In genomic region chr22:19210188-19210587, GRCh38 we compare ENCODE assay signal across 25 cellular contexts. TPM values are rescaled to one million over a fixed set of nuclear protein-coding genes. Genes with fewer than 3 reads are reported as not detected.
DNase-seq lines count a peak whose midpoint lies in the region; ATAC-seq, FAIRE-seq and TF ChIP-seq lines count a peak whose summit lies in the region.
"Had no signal": no experiment of that assay in that cellular context is flagged by ENCODE, and none has a peak within 500 bp of the region (broad histone marks: within the 10 kb centered on the region; RNA-seq: fewer than 3 reads in every experiment).

No MANE protein-coding gene starts in this region.

- H3K4me1 Mint-ChIP-seq in CD14-positive monocyte, result no peaks in the 10 kb centered on the region
- H3K4me1 Mint-ChIP-seq: CD4-positive, alpha-beta memory T cell; CD4-positive, CD25-positive, alpha-beta regulatory T cell; CD8-positive, alpha-beta memory T cell had no signal

- no peaks in the 10 kb centered on the region for H3K9me3 Mint-ChIP-seq in CD14-positive monocyte
- H3K9me3 Mint-ChIP-seq: CD4-positive, alpha-beta memory T cell; CD4-positive, CD25-positive, alpha-beta regulatory T cell; CD8-positive, alpha-beta memory T cell had no signal

- H3K4me3 ChIP-seq in bronchial epithelial cell (ENCODE audit: low read depth, low read length), result no peak overlapping the region
- no peak overlapping the region for H3K4me3 ChIP-seq in small intestine (ENCODE audit: low read depth in 1 of 2, low read length in 2 of 2)
- H3K4me3 ChIP-seq: A549; BLaER1 treated with 17β-estradiol and CSF1 and Interleukin-3, amounts not matched to agents 10 nM and 100 nM had no signal

- H3K27ac Mint-ChIP-seq in CD14-positive monocyte, result no peak overlapping the region
- H3K27ac Mint-ChIP-seq: B cell; CD4-positive, alpha-beta memory T cell; CD4-positive, CD25-positive, alpha-beta regulatory T cell; CD8-positive, alpha-beta memory T cell had no signal

- H3K4me3 Mint-ChIP-seq in CD14-positive monocyte, result no peak overlapping the region
- H3K4me3 Mint-ChIP-seq: B cell; CD4-positive, alpha-beta memory T cell; CD4-positive, CD25-positive, alpha-beta regulatory T cell; CD8-positive, alpha-beta memory T cell had no signal

- 94 to 97% (median 95%) methylated on average over 14 of the region's 14 CpGs for WGBS in small intestine, 3 donors

- intact Hi-C loops in CD14-positive monocyte (cut with micrococcal nuclease) (no loop called here), posterior vena cava (cut with DNase I) (no loop called here)

- H3K9me3 ChIP-seq in small intestine (ENCODE audit: control insufficient read depth, low read depth), result no peaks in the 10 kb centered on the region
- H3K9me3 ChIP-seq: A549; BLaER1 treated with 17β-estradiol and CSF1 and Interleukin-3, amounts not matched to agents 10 nM and 100 nM had no signal

- DNase-seq in CD14-positive monocyte (ENCODE audit: low spot score) (peak; percentile 22), bronchial epithelial cell (ENCODE audit: low read depth) (no peak), mesenteric fat pad (ENCODE audit: low spot score) (peak; percentile 62), posterior vena cava (ENCODE audit: low spot score) (peak; percentile 28), NCI-H82 (lab: John Stamatoyannopoulos, UW) (no peak), small intestine (no peak), occipital lobe (lab: John Stamatoyannopoulos, UW) (no peak)
- DNase-seq: AML-193; CD4-positive, alpha-beta memory T cell; CD4-positive, CD25-positive, alpha-beta regulatory T cell; CD8-positive, alpha-beta memory T cell; COR-L47; DMS 273 treated with DMSO at 0.1 percent for 48 hours; DMS153; DMS53; DMS79; GF-D8 had no signal

- H3K27ac ChIP-seq in small intestine (ENCODE audit: low read depth in 1 of 2, low read length in 1 of 2), result no peak overlapping the region
- H3K27ac ChIP-seq: 22Rv1; A549; BLaER1 treated with 17β-estradiol and CSF1 and Interleukin-3, amounts not matched to agents 10 nM and 100 nM; C4-2B had no signal

- H3K36me3 Mint-ChIP-seq in CD14-positive monocyte, result peaks cover 73 to 92% of the 10 kb centered on the region in 2 donors

- TF ChIP-seq CTCF in CD14-positive monocyte (IDR thresholded peaks at IDR 0.05) (no peak), bronchial epithelial cell (IDR thresholded peaks at IDR 0.05; ENCODE audit: insufficient read depth, low read length, severe bottlenecking) (no peak)

- FAIRE-seq in bronchial epithelial cell (lab: Jason Lieb, UNC), result peak; percentile 90
- FAIRE-seq in small intestine (lab: Jason Lieb, UNC), result no peak
- FAIRE-seq: A549, G401.6, GM12891 had no signal

- H3K36me3 ChIP-seq in bronchial epithelial cell (ENCODE audit: control insufficient read depth, insufficient read depth, low read length), result peaks cover 12% of the 10 kb centered on the region
- no peaks in the 10 kb centered on the region for H3K36me3 ChIP-seq in small intestine (ENCODE audit: control insufficient read depth in 2 of 2, insufficient read depth in 2 of 2, low read length in 2 of 2)

- H3K27me3 Mint-ChIP-seq in CD14-positive monocyte (ENCODE audit: low read depth in 3 of 3), result no peaks in the 10 kb centered on the region

- no peak for ATAC-seq in GM18520 (IDR thresholded peaks at IDR 0.05; ENCODE audit: unreplicated experiment)
- ATAC-seq: A549 had no signal

- H3K4me1 ChIP-seq in small intestine (ENCODE audit: control insufficient read depth in 2 of 2, insufficient read depth in 1 of 2, low read depth in 1 of 2, low read length in 1 of 2), result no peaks in the 10 kb centered on the region
- H3K4me1 ChIP-seq: A549 had no signal

- H3K27me3 ChIP-seq in bronchial epithelial cell (ENCODE audit: control insufficient read depth, insufficient read depth, low read length) (no peaks in the 10 kb centered on the region), small intestine (ENCODE audit: control insufficient read depth in 2 of 2, insufficient read depth in 2 of 2, low read length in 2 of 2) (no peaks in the 10 kb centered on the region)
- H3K27me3 ChIP-seq: BLaER1 treated with 17β-estradiol and CSF1 and Interleukin-3, amounts not matched to agents 10 nM and 100 nM had no signal

RNA-seq across cellular contexts. Expression of gene SLC25A1, which starts 31.7 kb away (rescaled TPM):
- polyA plus RNA-seq in CD14-positive monocyte (10 to 100 TPM; 35.1 to 37.4 TPM), small intestine (100 to 1,000 TPM; 116 to 227 (median 127) TPM)
- total RNA-seq in bronchial epithelial cell (62.3 and 71.6 TPM in 2 replicates), mesenteric fat pad (171 TPM), posterior vena cava (10 to 100 TPM; 46.2 to 47.8 TPM), occipital lobe (30.3 TPM)

Comparison
In these comparisons a context has a peak if more than half of its experiments do, and no peak if none do; other contexts are left out.
1. DNase-seq: peak in CD14-positive monocyte (single experiment), mesenteric fat pad (single experiment) and posterior vena cava (single experiment); none in bronchial epithelial cell (single experiment), NCI-H82 (single experiment), small intestine (single experiment) and occipital lobe (single experiment).